In the genomic region with DNA sequence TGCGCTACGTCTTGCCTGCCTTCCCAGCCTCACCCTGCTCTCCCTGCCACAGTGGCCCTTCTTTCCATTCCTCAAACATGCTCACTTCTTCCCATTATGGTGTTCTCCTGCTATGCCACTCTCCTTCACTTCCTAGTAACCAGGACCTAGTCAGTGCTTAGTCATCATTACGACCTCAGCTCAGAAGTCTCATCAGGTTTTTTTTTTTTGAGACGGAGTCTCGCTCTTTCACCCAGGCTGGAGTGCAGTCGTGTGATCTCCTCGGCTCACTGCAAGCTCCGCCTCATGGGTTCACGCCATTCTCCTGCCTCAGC, we compare ENCODE assay signal across 13 cellular contexts.
DNase-seq lines count a peak whose midpoint lies in the region; ATAC-seq and TF ChIP-seq lines count a peak whose summit lies in the region.
"Had no signal": no experiment of that assay in that cellular context is flagged by ENCODE, and none has a peak within 500 bp of the region (broad histone marks: within the 10 kb centered on the region; RNA-seq: fewer than 3 reads in every experiment).

No MANE protein-coding gene starts in this region.

- ATAC-seq in T-helper 17 cell, result peak; percentile 21
- no peak for ATAC-seq in GM18867 (IDR thresholded peaks at IDR 0.05; ENCODE audit: unreplicated experiment)
- ATAC-seq: gastrocnemius medialis had no signal

- H3K4me3 Mint-ChIP-seq in T-helper 17 cell, result no peak overlapping the region
- H3K4me3 Mint-ChIP-seq: natural killer cell had no signal

- H3K27ac ChIP-seq in stomach, result peak overlapping the region in 3 of 5 donors; percentile 54 to 65 (median 57)
- H3K27ac ChIP-seq: gastrocnemius medialis had no signal

- H3K4me1 ChIP-seq in stomach, result peaks cover 0 to 26% (median 9%) of the 10 kb centered on the region in 4 donors

- intact Hi-C loops in stomach (cut with DNase I; ENCODE audit: low total_unique reads), result no loop called here

- peaks cover 0 to 10% (median 0%) of the 10 kb centered on the region in 4 donors for H3K36me3 ChIP-seq in stomach
- H3K36me3 ChIP-seq: gastrocnemius medialis, transverse colon had no signal

- WGBS in stomach, 5 donors, result 76 to 94% (median 88%) methylated on average over 9 of the region's 9 CpGs

- H3K4me1 Mint-ChIP-seq in T-helper 17 cell, result peaks cover 20% of the 10 kb centered on the region
- H3K4me1 Mint-ChIP-seq: natural killer cell had no signal

- H3K27me3 ChIP-seq in stomach, result no peaks in the 10 kb centered on the region
- H3K27me3 ChIP-seq: gastrocnemius medialis, transverse colon had no signal

- no peak overlapping the region for H3K27ac Mint-ChIP-seq in T-helper 17 cell
- H3K27ac Mint-ChIP-seq: natural killer cell had no signal

- TF ChIP-seq POLR2A in stomach (IDR thresholded peaks at IDR 0.05) (no peak), erythroblast (IDR thresholded peaks at IDR 0.05; ENCODE audit: low read length) (no peak)

- no peak for TF ChIP-seq EP300 in stomach (IDR thresholded peaks at IDR 0.05)

- no peak overlapping the region for H3K4me3 ChIP-seq in fibroblast of villous mesenchyme (ENCODE audit: low read depth, low read length)
- no peak overlapping the region for H3K4me3 ChIP-seq in stomach
- H3K4me3 ChIP-seq: gastrocnemius medialis, transverse colon had no signal

- peak; percentile 10 for DNase-seq in SIG-M5 treated with dmso at 0.1 percent for 504 hours (lab: John Stamatoyannopoulos, UW; ENCODE audit: unreplicated experiment)
- DNase-seq in SIG-M5 (lab: John Stamatoyannopoulos, UW), result no peak
- no peak for DNase-seq in T-helper 17 cell
- peak; percentile 73 for DNase-seq in fibroblast of villous mesenchyme (ENCODE audit: low read depth)
- no peak for DNase-seq in stomach
- DNase-seq in activated CD4-positive, alpha-beta T cell treated with anti-CD3 and anti-CD28 coated beads, Interleukin-2, amount 50 U/mL, for 48 hours, result no peak
- no peak for DNase-seq in erythroblast (lab: John Stamatoyannopoulos, UW)
- DNase-seq: activated gamma-delta T cell; gastrocnemius medialis; natural killer cell; stimulated activated CD4-positive, alpha-beta T cell treated with anti-CD3 and anti-CD28 coated beads, Interleukin-4, amount 100 ng/mL, for 24 hours; transverse colon had no signal

- no peaks in the 10 kb centered on the region for H3K27me3 Mint-ChIP-seq in T-helper 17 cell

- H3K9me3 ChIP-seq in T-helper 17 cell (ENCODE audit: control insufficient read depth, low read length, poor library complexity, severe bottlenecking) (no peaks in the 10 kb centered on the region), stomach (no peaks in the 10 kb centered on the region)
- H3K9me3 ChIP-seq: gastrocnemius medialis, transverse colon had no signal

- peaks cover 9% of the 10 kb centered on the region for H3K36me3 Mint-ChIP-seq in T-helper 17 cell (ENCODE audit: low read depth)
- H3K36me3 Mint-ChIP-seq: natural killer cell had no signal

- TF ChIP-seq CTCF in fibroblast of villous mesenchyme (IDR thresholded peaks at IDR 0.05; ENCODE audit: insufficient read depth, low read depth, low read length), result no peak
- no peak for TF ChIP-seq CTCF in stomach (IDR thresholded peaks at IDR 0.05)

Comparison
In these comparisons a context has a peak if more than half of its experiments do, and no peak if none do; other contexts are left out.
1. DNase-seq: peak in SIG-M5 treated with dmso at 0.1 percent for 504 hours (single experiment) and fibroblast of villous mesenchyme (single experiment); none in SIG-M5 (single experiment), T-helper 17 cell (0 of 3), stomach (single experiment), activated CD4-positive, alpha-beta T cell treated with anti-CD3 and anti-CD28 coated beads, Interleukin-2, amount 50 U/mL, for 48 hours (0 of 2) and erythroblast (0 of 2).